12 cellular contexts compared by ENCODE assay signal in the genomic region with DNA sequence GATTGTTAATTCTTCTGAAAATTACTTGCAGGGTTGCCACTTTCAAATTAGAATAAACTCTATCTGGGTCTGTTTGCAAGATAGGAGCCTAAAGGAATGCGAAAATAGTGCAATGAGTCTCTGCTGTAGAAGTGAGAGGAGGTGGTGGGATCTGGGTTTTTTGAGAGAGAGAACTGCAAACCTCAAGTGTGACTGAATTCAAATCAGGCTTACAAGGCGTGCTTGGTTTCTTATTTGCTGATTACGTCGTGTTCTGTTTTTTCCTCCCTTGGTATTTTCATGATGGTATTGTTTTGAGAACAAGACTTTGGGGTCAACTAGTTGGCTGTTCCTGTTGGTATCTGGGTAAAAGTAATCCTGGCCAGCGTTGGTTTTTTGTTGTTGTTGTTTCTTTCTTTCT.
A peak's percentile ranks its signal among the peaks of the same experiment; 100 is the strongest.
DNase-seq lines count a peak whose midpoint lies in the region; ATAC-seq, FAIRE-seq and TF ChIP-seq lines count a peak whose summit lies in the region.
"Had no signal": no experiment of that assay in that cellular context is flagged by ENCODE, and none has a peak within 500 bp of the region (broad histone marks: within the 10 kb centered on the region; RNA-seq: fewer than 3 reads in every experiment).

No MANE protein-coding gene starts in this region.

- H3K4me3 ChIP-seq in endodermal cell (ENCODE audit: low read length), result no peak overlapping the region
- H3K4me3 ChIP-seq in mucosa of descending colon, result no peak overlapping the region
- H3K4me3 ChIP-seq: body of pancreas, hepatocyte had no signal

- no peaks in the 10 kb centered on the region for H3K9me3 ChIP-seq in endodermal cell (ENCODE audit: control insufficient read depth, low read length)
- H3K9me3 ChIP-seq in mucosa of descending colon, result no peaks in the 10 kb centered on the region
- H3K9me3 ChIP-seq: body of pancreas had no signal

- FAIRE-seq in GM19239 (lab: Jason Lieb, UNC), result no peak

- 64 to 80% methylated on average over 1 to 4 of the region's 5 CpGs for WGBS in endodermal cell (ENCODE audit: insufficient coverage in 1 of 2, insufficient read length in 1 of 2), 2 experiments

- no peak overlapping the region for H3K9ac ChIP-seq in endodermal cell (ENCODE audit: extremely low read depth, low read length, poor library complexity, severe bottlenecking)

- peak overlapping the region; percentile 24 for H3K27ac Mint-ChIP-seq in endodermal cell

- no peaks in the 10 kb centered on the region for H3K36me3 Mint-ChIP-seq in endodermal cell (ENCODE audit: low read depth)

- H3K9me3 Mint-ChIP-seq in endodermal cell, result no peaks in the 10 kb centered on the region

- H3K4me1 ChIP-seq in endodermal cell (ENCODE audit: control insufficient read depth, insufficient read depth, low read length) (peaks cover 22% of the 10 kb centered on the region), mucosa of descending colon (ENCODE audit: low read depth) (no peaks in the 10 kb centered on the region)

- TF ChIP-seq CTCF in GM20000 (IDR thresholded peaks at IDR 0.05; ENCODE audit: extremely low read depth, missing control alignments) (no peak), endodermal cell (conservative IDR thresholded peaks at IDR 0.05) (no peak), mucosa of descending colon (IDR thresholded peaks at IDR 0.05) (no peak)

- H3K4me1 Mint-ChIP-seq in endodermal cell, result peaks cover 20% of the 10 kb centered on the region

- no peaks in the 10 kb centered on the region for H3K27me3 Mint-ChIP-seq in endodermal cell (ENCODE audit: insufficient read depth)

- H3K27me3 ChIP-seq in endodermal cell (ENCODE audit: control insufficient read depth, insufficient read depth, low read length, poor library complexity, severe bottlenecking), result no peaks in the 10 kb centered on the region
- H3K27me3 ChIP-seq: body of pancreas, hepatocyte had no signal

- intact Hi-C loops in mucosa of descending colon (cut with DNase I, micrococcal nuclease), result no loop called here

- H3K4me3 Mint-ChIP-seq in endodermal cell, result peak overlapping the region; percentile 4

- H3K27ac ChIP-seq in endodermal cell (ENCODE audit: low read depth, low read length), result peak overlapping the region; percentile 64
- H3K27ac ChIP-seq: body of pancreas, hepatocyte had no signal

- H3K36me3 ChIP-seq in endodermal cell (ENCODE audit: control insufficient read depth, insufficient read depth, low read length) (no peaks in the 10 kb centered on the region), mucosa of descending colon (ENCODE audit: low read depth) (no peaks in the 10 kb centered on the region)

- ATAC-seq in GM18499 (IDR thresholded peaks at IDR 0.05; ENCODE audit: insufficient read depth, unreplicated experiment), result peak; percentile 86
- ATAC-seq in HG03103 (IDR thresholded peaks at IDR 0.05; ENCODE audit: low read depth, unreplicated experiment), result peak; percentile 79
- no peak for ATAC-seq in mucosa of descending colon
- ATAC-seq: body of pancreas had no signal

- DNase-seq in GM20000 (ENCODE audit: low spot score) (peak; percentile 61), endodermal cell (no peak), NCI-H2171 (lab: John Stamatoyannopoulos, UW) (no peak), mucosa of descending colon (no peak), iPS-NIHi7 (ENCODE audit: extremely low spot score) (no peak), GM19239 (ENCODE audit: insufficient read length, low spot score) (no peak)
- DNase-seq: body of pancreas, DMS153, NCI-H510A had no signal
